Comparison of ENCODE assay signal across 41 cellular contexts in the genomic region with DNA sequence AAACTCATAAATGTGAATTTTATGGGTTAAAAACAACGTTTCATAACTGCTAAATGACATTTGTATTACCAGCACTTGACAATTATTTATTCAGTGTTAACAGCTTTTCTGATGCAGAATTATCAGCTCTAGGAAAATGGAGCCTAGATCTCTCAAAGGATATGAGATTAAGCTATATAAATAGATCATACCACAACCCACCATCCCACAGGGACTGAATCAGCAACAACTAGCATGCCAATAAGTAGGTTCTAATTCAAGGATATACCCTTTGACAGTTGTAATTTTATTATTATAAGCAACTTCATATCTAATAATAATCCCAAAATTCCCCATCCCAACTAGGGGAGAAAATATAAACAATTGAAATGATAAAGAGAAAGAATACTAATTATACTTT.
"Had no signal": no experiment of that assay in that cellular context is flagged by ENCODE, and none has a peak within 500 bp of the region (broad histone marks: within the 10 kb centered on the region; RNA-seq: fewer than 3 reads in every experiment).

No MANE protein-coding gene starts in this region.

- DNase-seq: activated CD4-positive, alpha-beta memory T cell treated with anti-CD3 and anti-CD28 coated beads, Interleukin-2, amount 10 ng/mL, durations not matched to agents 7 days and 5 days; activated CD4-positive, alpha-beta T cell treated with anti-CD3 and anti-CD28 coated beads for 1 hour; activated CD4-positive, alpha-beta T cell treated with anti-CD3 and anti-CD28 coated beads for 48 hours; activated CD4-positive, CD25-positive, alpha-beta regulatory T cell; activated CD8-positive, alpha-beta memory T cell treated with anti-CD3 and anti-CD28 coated beads for 24 hours; activated CD8-positive, alpha-beta memory T cell treated with anti-CD3 and anti-CD28 coated beads, Interleukin-2, amount 10 ng/mL, durations not matched to agents 7 days and 5 days; activated CD8-positive, alpha-beta memory T cell treated with anti-CD3 and anti-CD28 coated beads, Interleukin-2, amount 50 U/mL, for 48 hours; activated effector memory CD4-positive, alpha-beta T cell treated with Interleukin-2 at 50 U/mL for 16 hours; activated naive CD4-positive, alpha-beta T cell; activated naive CD4-positive, alpha-beta T cell treated with anti-CD3 and anti-CD28 coated beads, Interleukin-2, amount 50 U/mL, for 16 hours; activated naive CD8-positive, alpha-beta T cell treated with anti-CD3 and anti-CD28 coated beads for 36 hours; activated T-cell treated with anti-CD3 and anti-CD28 coated beads, Interleukin-2, amount 50 U/mL, for 48 hours; amniotic stem cell; aorta; brain microvascular endothelial cell; central memory CD4-positive, alpha-beta T cell; Kasumi-1; MM.1S; MV-4-11; NCI-H1092; NCI-H1417 treated with DMSO at 0.1 percent for 48 hours; NCI-H1694; NCI-H1930; NCI-H2081 treated with DMSO at 0.1 percent for 48 hours; NCI-H226; NCI-H446 treated with DMSO at 0.1 percent for 48 hours; NCI-H524; NCI-H69; NK-92 treated with Interleukin-12 subunit alpha and Interleukin-12 subunit beta, amount 100 ng/mL, for 24 hours; PC-9; SIG-M5; SW 1271; T-helper 1 cell; T-helper 2 cell; T-helper 9 cell; WERI-Rb-1 had no signal

- H2AFZ ChIP-seq: PC-9 had no signal

- H3K36me3 ChIP-seq: brain microvascular endothelial cell, WERI-Rb-1 had no signal

- FAIRE-seq: colon, RCC 7860 had no signal

- ATAC-seq: activated CD8-positive, alpha-beta memory T cell treated with anti-CD3 and anti-CD28 coated beads, Interleukin-2, amount 10 ng/mL, durations not matched to agents 7 days and 5 days; Right ventricle myocardium inferior; SK-N-SH treated with all-trans-retinoic acid at 6 μM for 48 hours had no signal

- H3K27ac ChIP-seq: brain microvascular endothelial cell, PC-9, RWPE1, WERI-Rb-1 had no signal

- H3K4me3 ChIP-seq: PC-9 had no signal

- H3K27me3 ChIP-seq: brain microvascular endothelial cell had no signal

- H3K4me2 ChIP-seq: PC-9 had no signal
